In genomic region chr16:54171855-54172537, GRCh38 we compare ENCODE assay signal across 10 cellular contexts.
DNase-seq lines count a peak whose midpoint lies in the region; ATAC-seq and TF ChIP-seq lines count a peak whose summit lies in the region.
"Had no signal": no experiment of that assay in that cellular context is flagged by ENCODE, and none has a peak within 500 bp of the region (broad histone marks: within the 10 kb centered on the region; RNA-seq: fewer than 3 reads in every experiment).

No MANE protein-coding gene starts in this region.

- H3K27ac ChIP-seq in IMR-90 (ENCODE audit: insufficient read depth, low read length), result no peak overlapping the region

- BruUV-seq in IMR-90 (replicated peaks; lab: Mats Ljungman, UMichigan), result no TSS peak

- H3K56ac ChIP-seq in IMR-90 (ENCODE audit: extremely low read depth, insufficient read depth, low read length), result no peak overlapping the region

- H3K9me3 ChIP-seq in IMR-90 (ENCODE audit: control insufficient read depth, insufficient read depth, low read length), result no peaks in the 10 kb centered on the region

- no peaks in the 10 kb centered on the region for H4K20me1 ChIP-seq in IMR-90 (ENCODE audit: insufficient read depth, low read length)

- no peak overlapping the region for H2BK5ac ChIP-seq in IMR-90 (ENCODE audit: low read depth, low read length, poor library complexity, severe bottlenecking)

- in situ Hi-C loops in IMR-90 (cut with MboI; ENCODE audit: low sequenced_read_pairs), result no loop called here

- H2AK9ac ChIP-seq in IMR-90 (replicated peaks; ENCODE audit: low read depth, low read length, poor library complexity), result no peak overlapping the region

- H2BK15ac ChIP-seq in IMR-90 (ENCODE audit: low read depth, low read length), result no peak overlapping the region

- no peak overlapping the region for H2BK20ac ChIP-seq in IMR-90 (ENCODE audit: low read depth, low read length)

- H3K23ac ChIP-seq in IMR-90 (ENCODE audit: low read depth, low read length), result no peak overlapping the region

- H2AFZ ChIP-seq in IMR-90 (replicated peaks; ENCODE audit: low read length, poor library complexity), result no peak overlapping the region

- no peak overlapping the region for H4K5ac ChIP-seq in IMR-90 (ENCODE audit: low read depth, low read length)

- no peak overlapping the region for H3K18ac ChIP-seq in IMR-90 (ENCODE audit: low read depth, low read length)

- no peaks in the 10 kb centered on the region for H3K9me1 ChIP-seq in IMR-90 (ENCODE audit: insufficient read depth, low read length)

- POLR2A ChIA-PET in AG04449 (lab: Yijun Ruan, JAX), result no interaction called here
- POLR2A ChIA-PET in IMR-90 (lab: Charles Lee; ENCODE audit: unreplicated experiment), result no interaction called here

- no peak overlapping the region for H3K4me3 ChIP-seq in AG04449 (ENCODE audit: low read depth, low read length)
- no peak overlapping the region for H3K4me3 ChIP-seq in IMR-90 (ENCODE audit: insufficient read depth, low read depth, low read length)

- no peak overlapping the region for H2BK120ac ChIP-seq in IMR-90 (ENCODE audit: low read depth, low read length)

- H3K9ac ChIP-seq in IMR-90 (ENCODE audit: low read depth, low read length), result no peak overlapping the region

- intact Hi-C loops in IMR-90 (cut with micrococcal nuclease) (no loop called here), sciatic nerve (cut with DNase I) (no loop called here)

- H3K4me2 ChIP-seq in IMR-90 (ENCODE audit: low read depth, low read length), result 0 out of 2 replicates have a peak overlapping the region, but pooled peaks have one; percentile 0

- no peak overlapping the region for H4K91ac ChIP-seq in IMR-90 (ENCODE audit: insufficient read depth, low read depth, low read length)

- no peaks in the 10 kb centered on the region for H3K36me3 ChIP-seq in IMR-90 (ENCODE audit: control insufficient read depth, insufficient read depth, low read length)

- DNase-seq in AG04449 (ENCODE audit: low read depth, low spot score) (peak; percentile 81), IMR-90 (peak; percentile 65), SK-N-DZ (ENCODE audit: low spot score) (peak; percentile 40), iris pigment epithelial cell (ENCODE audit: low read depth) (peak; percentile 84), C1 segment of cervical spinal cord (lab: John Stamatoyannopoulos, UW) (no peak), sciatic nerve (ENCODE audit: low spot score) (no peak), DMS 273 (lab: John Stamatoyannopoulos, UW; ENCODE audit: unreplicated experiment) (no peak), H4 (ENCODE audit: low spot score) (no peak)
- DNase-seq: activated CD4-positive, CD25-positive, alpha-beta regulatory T cell; posterior cingulate gyrus had no signal

- TF ChIP-seq RAD21 in IMR-90 (IDR thresholded peaks at IDR 0.05; ENCODE audit: low read length), result no peak

- H3K4me1 ChIP-seq in IMR-90 (ENCODE audit: control insufficient read depth, insufficient read depth, low read length), result no peaks in the 10 kb centered on the region

- H3K79me1 ChIP-seq in IMR-90 (ENCODE audit: low read depth in 1 of 2, low read length in 2 of 2), result no peaks in the 10 kb centered on the region

- dilution Hi-C loops in IMR-90 (cut with HindIII; ENCODE audit: low sequenced_read_pairs, unreplicated experiment), result no loop called here

- H3K27me3 ChIP-seq in IMR-90 (ENCODE audit: control insufficient read depth, insufficient read depth, low read length), result peaks cover 52% of the 10 kb centered on the region

- CTCF ChIA-PET in AG04449 (lab: Yijun Ruan, JAX) (no interaction called here), IMR-90 (lab: Yijun Ruan, JAX) (no interaction called here)

- no peak overlapping the region for H3K4ac ChIP-seq in IMR-90 (ENCODE audit: low read depth, low read length)

- TF ChIP-seq CTCF in AG04449 (IDR thresholded peaks at IDR 0.05; ENCODE audit: insufficient read depth, low read length, missing control alignments) (no peak), IMR-90 (conservative IDR thresholded peaks at IDR 0.05; ENCODE audit: low read depth, low read length) (no peak)

- H2AK5ac ChIP-seq in IMR-90 (ENCODE audit: low read depth, low read length), result no peak overlapping the region

- H4K8ac ChIP-seq in IMR-90 (ENCODE audit: low read depth in 2 of 2, low read length in 2 of 2), result no peak overlapping the region

- ATAC-seq in IMR-90 (ENCODE audit: low read depth) (peak; percentile 72), sciatic nerve (no peak)

- 42% methylated on average over 7 of the region's 17 CpGs; no CpG with 5 or more reads in 1 of the 2 experiments for WGBS in IMR-90 (ENCODE audit: extremely low coverage in 2 of 2, insufficient read length in 1 of 2), 2 experiments

- H3K14ac ChIP-seq in IMR-90 (replicated peaks; ENCODE audit: low read depth, low read length), result no peak overlapping the region

- TF ChIP-seq POLR2A in IMR-90 (IDR thresholded peaks at IDR 0.05; ENCODE audit: low read depth, low read length), result no peak

TF ChIP-seq in IMR-90, 13 proteins besides CTCF, POLR2A, EP300 and RAD21:
- TF ChIP-seq CHD1 (IDR thresholded peaks at IDR 0.05; ENCODE audit: low read depth, low read length), result no peak
- no peak for TF ChIP-seq MXI1 (IDR thresholded peaks at IDR 0.05; ENCODE audit: borderline replicate concordance, low read depth, low read length)
- no peak for TF ChIP-seq MAZ (IDR thresholded peaks at IDR 0.05; ENCODE audit: borderline replicate concordance, low read depth, low read length)
- no peak for TF ChIP-seq SMC3 (IDR thresholded peaks at IDR 0.05; ENCODE audit: low read depth, low read length)
- no peak for TF ChIP-seq USF2 (IDR thresholded peaks at IDR 0.05; ENCODE audit: low read depth, low read length)
- TF ChIP-seq CEBPB (IDR thresholded peaks at IDR 0.05; ENCODE audit: low read depth, low read length), result no peak
- TF ChIP-seq MAFK (IDR thresholded peaks at IDR 0.05; ENCODE audit: low read depth, low read length), result no peak
- TF ChIP-seq BHLHE40 (IDR thresholded peaks at IDR 0.05; ENCODE audit: low read depth, low read length), result no peak
- no peak for TF ChIP-seq NFE2L2 (IDR thresholded peaks at IDR 0.05; ENCODE audit: low read depth, low read length)
- no peak for TF ChIP-seq FOS (IDR thresholded peaks at IDR 0.05; ENCODE audit: low read depth, low read length)
- no peak for TF ChIP-seq RFX5 (IDR thresholded peaks at IDR 0.05; ENCODE audit: low read depth, low read length)
- no peak for TF ChIP-seq ELK1 (IDR thresholded peaks at IDR 0.05; ENCODE audit: borderline replicate concordance, low read depth, low read length)
- TF ChIP-seq RCOR1 (IDR thresholded peaks at IDR 0.05; ENCODE audit: insufficient replicate concordance, low read length), result no peak

Comparison
In these comparisons a context has a peak if more than half of its experiments do, and no peak if none do; other contexts are left out.
1. DNase-seq: peak in AG04449 (single experiment), IMR-90 (single experiment), SK-N-DZ (single experiment) and iris pigment epithelial cell (single experiment); none in C1 segment of cervical spinal cord (0 of 14), sciatic nerve (single experiment), DMS 273 (single experiment) and H4 (single experiment).